ENCODE assay signal across 2 cellular contexts in the genomic region with DNA sequence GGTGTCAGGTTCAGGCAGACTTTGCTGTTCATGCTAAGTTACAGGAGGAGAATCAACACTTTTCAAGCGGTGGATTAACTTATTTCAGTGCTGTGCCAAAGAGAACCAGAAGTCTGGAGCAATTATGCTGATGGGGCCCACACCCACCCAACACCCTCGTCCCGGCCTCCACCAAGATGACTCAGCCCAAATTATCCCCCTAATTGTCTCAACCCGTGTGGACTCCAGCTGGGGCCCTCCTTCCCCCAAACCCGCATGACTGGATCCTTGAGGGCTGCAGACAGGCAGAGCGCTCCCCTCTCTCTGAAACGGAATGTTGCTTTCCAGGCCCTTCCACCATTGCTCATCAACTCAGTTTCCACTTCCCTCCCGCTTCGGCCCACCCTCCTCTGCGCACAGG.
TF ChIP-seq lines count a peak whose summit lies in the region.

No MANE protein-coding gene starts in this region.

TF ChIP-seq in IMR-90, 13 proteins besides CTCF, POLR2A, EP300 and RAD21:
- TF ChIP-seq ELK1 (IDR thresholded peaks at IDR 0.05; ENCODE audit: borderline replicate concordance, low read depth, low read length) (no peak), USF2 (IDR thresholded peaks at IDR 0.05; ENCODE audit: low read depth, low read length) (no peak), SMC3 (IDR thresholded peaks at IDR 0.05; ENCODE audit: low read depth, low read length) (no peak), CHD1 (IDR thresholded peaks at IDR 0.05; ENCODE audit: low read depth, low read length) (no peak), BHLHE40 (IDR thresholded peaks at IDR 0.05; ENCODE audit: low read depth, low read length) (no peak), MXI1 (IDR thresholded peaks at IDR 0.05; ENCODE audit: borderline replicate concordance, low read depth, low read length) (no peak), MAZ (IDR thresholded peaks at IDR 0.05; ENCODE audit: borderline replicate concordance, low read depth, low read length) (no peak), RCOR1 (IDR thresholded peaks at IDR 0.05; ENCODE audit: insufficient replicate concordance, low read length) (no peak), NFE2L2 (IDR thresholded peaks at IDR 0.05; ENCODE audit: low read depth, low read length) (no peak), CEBPB (IDR thresholded peaks at IDR 0.05; ENCODE audit: low read depth, low read length) (no peak), RFX5 (IDR thresholded peaks at IDR 0.05; ENCODE audit: low read depth, low read length) (no peak), FOS (IDR thresholded peaks at IDR 0.05; ENCODE audit: low read depth, low read length) (no peak), MAFK (IDR thresholded peaks at IDR 0.05; ENCODE audit: low read depth, low read length) (no peak)

TF ChIP-seq in H1, 55 proteins besides CTCF, POLR2A, EP300 and RAD21:
- TF ChIP-seq CHD7 (IDR thresholded peaks at IDR 0.05; ENCODE audit: insufficient replicate concordance, low read length) (no peak), RBBP5 (IDR thresholded peaks at IDR 0.05; ENCODE audit: borderline replicate concordance, low read depth, low read length) (no peak), TCF12 (IDR thresholded peaks at IDR 0.05; ENCODE audit: low read depth, low read length) (no peak), BACH1 (IDR thresholded peaks at IDR 0.05; ENCODE audit: low read length) (0 out of 2 replicates have a peak, but pooled peaks have one; percentile 33), BRCA1 (IDR thresholded peaks at IDR 0.05; ENCODE audit: low read depth, low read length) (no peak), ASH2L (IDR thresholded peaks at IDR 0.05; ENCODE audit: low read length) (no peak)
